In genomic region chr22:30178180-30179126, GRCh38 we compare ENCODE assay signal across 15 cellular contexts.
DNase-seq lines count a peak whose midpoint lies in the region; ATAC-seq and TF ChIP-seq lines count a peak whose summit lies in the region.
"Had no signal": no experiment of that assay in that cellular context is flagged by ENCODE, and none has a peak within 500 bp of the region (broad histone marks: within the 10 kb centered on the region; RNA-seq: fewer than 3 reads in every experiment).

No MANE protein-coding gene starts in this region.

- 69% methylated on average over 3 of the region's 3 CpGs for WGBS in prostate gland

- H3K4me3 ChIP-seq in HCT116 (replicated peaks in 1 of 2; ENCODE audit: low read depth in 1 of 2, low read length in 2 of 2) (no peak overlapping the region), prostate gland (no peak overlapping the region), left ventricle myocardium inferior (no peak overlapping the region)
- H3K4me3 ChIP-seq: esophagus squamous epithelium, left lung, psoas muscle had no signal

- no peak overlapping the region for H3K27ac ChIP-seq in HCT116 (ENCODE audit: low read depth, low read length)
- H3K27ac ChIP-seq in prostate gland = no peak overlapping the region
- no peak overlapping the region for H3K27ac ChIP-seq in left ventricle myocardium inferior (replicated peaks)
- H3K27ac ChIP-seq: esophagus squamous epithelium, psoas muscle had no signal

- H3K9me2 ChIP-seq in HCT116 (ENCODE audit: insufficient read depth) = no peaks in the 10 kb centered on the region

- no peak overlapping the region for H3K9ac ChIP-seq in HCT116 (ENCODE audit: low read length)

- RAD21 ChIA-PET in HCT116 (lab: Charles Lee; ENCODE audit: low non-redundant PET in 1 of 2, low total read pairs in 2 of 2, uncharacterized antibody in 2 of 2, unreplicated experiment in 2 of 2) = interaction anchor here in 1 of 2 experiments (0.9 kb wide), 1 partner anchor 62 kb away, joined by 3 read pairs; no protein-coding TSS in a partner anchor

- no peaks in the 10 kb centered on the region for H3K79me2 ChIP-seq in HCT116 (ENCODE audit: insufficient read depth, low read length)

- BruUV-seq in HCT116 (replicated peaks; lab: Mats Ljungman, UMichigan) = no TSS peak

- CTCF ChIA-PET in HCT116 (lab: Charles Lee) = interaction anchor here (1.0 to 1.8 kb wide), 4 partner anchors 11 to 77 kb away, joined by 3 to 6 read pairs (median 4); no protein-coding TSS in a partner anchor

- intact Hi-C loops in HCT116 (cut with micrococcal nuclease) = no loop called here
- intact Hi-C loops in prostate gland (cut with DNase I) = no loop called here
- intact Hi-C loops in left ventricle myocardium inferior (cut with micrococcal nuclease) = no loop called here

- no peaks in the 10 kb centered on the region for H3K36me3 ChIP-seq in HCT116 (ENCODE audit: control insufficient read depth in 1 of 2, insufficient read depth in 2 of 2, low read length in 2 of 2)
- H3K36me3 ChIP-seq in prostate gland = no peaks in the 10 kb centered on the region
- no peaks in the 10 kb centered on the region for H3K36me3 ChIP-seq in left ventricle myocardium inferior
- H3K36me3 ChIP-seq: esophagus squamous epithelium, left lung had no signal

- DNase-seq in HCT116 (ENCODE audit: low read depth, low spot score) (peak; percentile 18), cerebellar cortex (ENCODE audit: low spot score) (peak; percentile 20), EL (no peak), NCI-H1092 treated with DMSO at 0.1 percent for 48 hours (lab: John Stamatoyannopoulos, UW) (no peak), prostate gland (ENCODE audit: low spot score) (no peak), left ventricle myocardium inferior (no peak)
- DNase-seq in activated CD4-positive, alpha-beta T cell treated with anti-CD3 and anti-CD28 coated beads for 4 hours = peak; percentile 40 to 50
- peak; percentile 31 for DNase-seq in stimulated activated CD4-positive, alpha-beta T cell treated with anti-CD3 and anti-CD28 coated beads, Interleukin-2, amount 100 ng/mL, for 4 hours (ENCODE audit: low read depth)
- DNase-seq: DMS153, esophagus squamous epithelium, HCEC 1CT, left lung, NCI-H1930, psoas muscle, substantia nigra had no signal

- no peak overlapping the region for H3K4me2 ChIP-seq in HCT116 (ENCODE audit: low read length)

- H3K9me3 ChIP-seq in HCT116 (ENCODE audit: control insufficient read depth in 1 of 2, insufficient read depth in 1 of 2, low read depth in 1 of 2, low read length in 2 of 2) (no peaks in the 10 kb centered on the region), prostate gland (no peaks in the 10 kb centered on the region), left ventricle myocardium inferior (replicated peaks) (no peaks in the 10 kb centered on the region)
- H3K9me3 ChIP-seq: esophagus squamous epithelium, left lung, psoas muscle had no signal

- no peak for TF ChIP-seq POLR2A in HCT116 (IDR thresholded peaks at IDR 0.05; ENCODE audit: borderline replicate concordance, extremely low read depth, insufficient read depth, insufficient read length)
- no peak for TF ChIP-seq POLR2A in prostate gland (IDR thresholded peaks at IDR 0.05)

- 0 out of 2 replicates have a peak, but pooled peaks have one; percentile 29 for TF ChIP-seq RAD21 in HCT116 (IDR thresholded peaks at IDR 0.05; ENCODE audit: low read depth)

- peak; percentile 94 for ATAC-seq in HCT116
- ATAC-seq: left lung, psoas muscle had no signal

- H3K27me3 ChIP-seq in HCT116 (ENCODE audit: insufficient read depth, low read length) = no peaks in the 10 kb centered on the region
- no peaks in the 10 kb centered on the region for H3K27me3 ChIP-seq in prostate gland (replicated peaks; ENCODE audit: insufficient read depth)
- H3K27me3 ChIP-seq in left ventricle myocardium inferior (ENCODE audit: low read depth) = peaks cover 39% of the 10 kb centered on the region
- H3K27me3 ChIP-seq: esophagus squamous epithelium, left lung had no signal

- TF ChIP-seq CTCF in HCT116 (IDR thresholded peaks at IDR 0.05 in 2 of 3, conservative IDR thresholded peaks at IDR 0.05 in 1 of 3; ENCODE audit: borderline replicate concordance in 1 of 3, insufficient read depth in 1 of 3, low read depth in 2 of 3, low read length in 2 of 3) (peak; percentile 21 to 41 (median 33); a peak in 4 of 6 replicates), prostate gland (IDR thresholded peaks at IDR 0.05) (peak in 1 of 4 experiments; percentile 9), left ventricle myocardium inferior (IDR thresholded peaks at IDR 0.05; ENCODE audit: borderline replicate concordance) (no peak)

- POLR2A ChIA-PET in HCT116 (lab: Charles Lee) = interaction anchor here (0.9 to 1.3 kb wide), 4 partner anchors 12 to 56 kb away, joined by 3 to 6 read pairs (median 4); no protein-coding TSS in a partner anchor

- H4K20me1 ChIP-seq in HCT116 (ENCODE audit: insufficient read depth) = no peaks in the 10 kb centered on the region

- peak overlapping the region; percentile 89 for H2AFZ ChIP-seq in HCT116 (ENCODE audit: low read depth, low read length, poor library complexity, severe bottlenecking)

- H3K4me1 ChIP-seq in HCT116 (ENCODE audit: control insufficient read depth in 1 of 2, insufficient read depth in 2 of 2, low read length in 2 of 2) (peaks cover 0 to 28% of the 10 kb centered on the region in 2 experiments; a peak in 2 of 4 replicates), prostate gland (replicated peaks) (no peaks in the 10 kb centered on the region), left ventricle myocardium inferior (no peaks in the 10 kb centered on the region)
- H3K4me1 ChIP-seq: psoas muscle had no signal

TF ChIP-seq in HCT116, 20 proteins besides CTCF, POLR2A, EP300 and RAD21:
- no peak for TF ChIP-seq ZFX (IDR thresholded peaks at IDR 0.05)
TF ChIP-seq in HCT116: peak in this region for 0.

Comparison
In these comparisons a context has a peak if more than half of its experiments do, and no peak if none do; other contexts are left out.
1. DNase-seq: peak in HCT116 (single experiment), activated CD4-positive, alpha-beta T cell treated with anti-CD3 and anti-CD28 coated beads for 4 hours (2 of 2), cerebellar cortex (single experiment) and stimulated activated CD4-positive, alpha-beta T cell treated with anti-CD3 and anti-CD28 coated beads, Interleukin-2, amount 100 ng/mL, for 4 hours (single experiment); none in EL (single experiment), NCI-H1092 treated with DMSO at 0.1 percent for 48 hours (single experiment), prostate gland (single experiment) and left ventricle myocardium inferior (single experiment).